In the genomic region with DNA sequence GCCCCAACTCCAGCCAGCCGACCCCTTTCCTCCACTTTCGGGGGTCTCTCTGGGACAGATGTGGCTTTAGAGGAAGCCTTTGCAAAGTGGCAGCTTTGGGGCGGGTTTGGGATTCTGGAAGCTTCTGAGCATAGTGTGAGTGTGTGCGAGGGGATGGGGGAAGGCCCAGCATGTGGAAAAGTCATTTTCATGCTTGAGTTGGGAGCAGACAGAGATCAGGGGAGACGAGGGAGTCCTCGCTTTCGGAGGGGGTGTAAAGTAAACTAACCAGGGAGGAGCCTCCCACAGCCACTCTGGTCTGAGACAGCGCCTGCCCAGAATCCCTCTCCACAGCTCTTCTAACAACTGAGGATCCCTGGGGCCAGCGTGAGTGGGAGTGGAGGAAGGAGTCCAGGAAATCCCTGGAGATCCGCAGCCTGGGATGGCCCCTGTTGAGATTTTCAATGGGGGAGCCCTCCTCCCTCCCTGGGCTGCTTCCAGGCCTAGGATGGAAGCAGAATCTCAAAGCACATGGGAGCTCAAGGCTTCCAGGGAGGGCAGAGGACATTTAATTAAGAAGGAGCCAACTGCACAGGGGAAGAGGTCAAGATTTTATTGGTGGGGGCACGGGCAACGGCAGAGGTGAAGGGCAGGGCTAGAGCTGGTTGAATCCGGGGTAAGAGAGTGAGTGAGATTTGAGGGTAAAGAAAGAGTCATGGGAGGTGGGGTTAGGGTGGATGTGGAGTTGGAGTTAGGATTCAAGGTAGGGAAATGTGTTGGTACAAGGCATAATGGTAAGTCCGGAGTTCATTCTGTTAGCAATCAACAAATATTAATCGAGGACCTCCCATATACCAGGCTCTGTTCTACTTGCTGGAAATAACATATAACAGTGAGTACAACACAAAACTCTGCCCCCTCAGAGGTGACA, we compare ENCODE assay signal across 15 cellular contexts.
DNase-seq lines count a peak whose midpoint lies in the region; ATAC-seq and TF ChIP-seq lines count a peak whose summit lies in the region.
"Had no signal": no experiment of that assay in that cellular context is flagged by ENCODE, and none has a peak within 500 bp of the region (broad histone marks: within the 10 kb centered on the region; RNA-seq: fewer than 3 reads in every experiment).

No MANE protein-coding gene starts in this region.

- TF ChIP-seq CTCF in HEK293 (tag by site-specific recombination; IDR thresholded peaks at IDR 0.05) (no peak), esophagus muscularis mucosa (IDR thresholded peaks at IDR 0.05) (no peak), mesothelial cell of epicardium (IDR thresholded peaks at IDR 0.05; ENCODE audit: unreplicated experiment) (no peak), stomach (IDR thresholded peaks at IDR 0.05) (no peak)

- H3K4me1 ChIP-seq in HEK293 (ENCODE audit: control insufficient read depth, insufficient read depth, low read length) (peaks cover 22% of the 10 kb centered on the region), esophagus muscularis mucosa (peaks cover 14 to 41% (median 33%) of the 10 kb centered on the region in 4 donors), stomach (peaks cover 23 to 59% (median 39%) of the 10 kb centered on the region in 4 donors)

- TF ChIP-seq EP300 in esophagus muscularis mucosa (IDR thresholded peaks at IDR 0.05) (no peak), stomach (IDR thresholded peaks at IDR 0.05) (no peak)

- WGBS in esophagus muscularis mucosa: 41% methylated on average over 15 of the region's 15 CpGs
- WGBS in stomach, 5 donors: 45 to 53% (median 47%) methylated on average over 14 to 15 of the region's 15 CpGs

- H3K4me3 Mint-ChIP-seq in mesothelial cell of epicardium: peak overlapping the region; percentile 40
- H3K4me3 Mint-ChIP-seq: activated CD4-positive, alpha-beta memory T cell treated with anti-CD3 and anti-CD28 coated beads for 36 hours; activated naive CD4-positive, alpha-beta T cell treated with anti-CD3 and anti-CD28 coated beads for 36 hours; T-helper 1 cell treated with Interleukin-12 subunit alpha and Interleukin-12 subunit beta and Interleukin-4 antibody, amounts not matched to agents 30 μg/mL and 1 μg/mL, for 36 hours had no signal

- no peaks in the 10 kb centered on the region for H3K27me3 Mint-ChIP-seq in mesothelial cell of epicardium (ENCODE audit: low read depth)

- H3K4me3 ChIP-seq in HEK293 (ENCODE audit: low read depth, low read length) (no peak overlapping the region), esophagus muscularis mucosa (peak overlapping the region; percentile 31 to 46 (median 37)), stomach (peak overlapping the region in 2 of 4 donors; percentile 24 to 33)

- POLR2A ChIA-PET in HEK293 (lab: Yijun Ruan, JAX): interaction anchor here (0.6 to 1.5 kb wide), 5 partner anchors 13 to 143 kb away, joined by 3 to 7 read pairs (median 3); no protein-coding TSS in a partner anchor

- peaks cover 64% of the 10 kb centered on the region for H3K4me1 Mint-ChIP-seq in mesothelial cell of epicardium

- H3K27ac ChIP-seq in HEK293 (ENCODE audit: extremely low read depth, low read depth, low read length) (peak overlapping the region; percentile 42), esophagus muscularis mucosa (replicated peaks in 1 of 4) (peak overlapping the region; percentile 44 to 69 (median 55)), stomach (peak overlapping the region in 4 of 5 donors; percentile 1 to 75 (median 50))
- H3K27ac ChIP-seq: spleen had no signal

- intact Hi-C loops in esophagus muscularis mucosa (cut with DNase I): no loop called here
- intact Hi-C loops in stomach (cut with DNase I; ENCODE audit: low total_unique reads): no loop called here

- TF ChIP-seq POLR2A in esophagus muscularis mucosa (IDR thresholded peaks at IDR 0.05; ENCODE audit: low read depth): no peak
- no peak for TF ChIP-seq POLR2A in stomach (IDR thresholded peaks at IDR 0.05)

- H3K36me3 ChIP-seq in HEK293 (ENCODE audit: control insufficient read depth in 2 of 2, insufficient read depth in 1 of 2, low read length in 2 of 2) (no peaks in the 10 kb centered on the region), esophagus muscularis mucosa (no peaks in the 10 kb centered on the region), stomach (no peaks in the 10 kb centered on the region)
- H3K36me3 ChIP-seq: spleen had no signal

- no peak; the same call in 2 of the 3 replicates for ATAC-seq in SK-N-SH treated with all-trans-retinoic acid at 6 μM for 48 hours

- H3K36me3 Mint-ChIP-seq in mesothelial cell of epicardium: no peaks in the 10 kb centered on the region
- H3K36me3 Mint-ChIP-seq: activated CD4-positive, alpha-beta memory T cell treated with anti-CD3 and anti-CD28 coated beads for 36 hours had no signal

- DNase-seq in esophagus muscularis mucosa (ENCODE audit: extremely low spot score): no peak
- peak in 1 of 2 experiments; percentile 60 for DNase-seq in mesothelial cell of epicardium (ENCODE audit: low spot score in 2 of 2, unreplicated experiment in 2 of 2)
- DNase-seq in stomach: no peak
- no peak for DNase-seq in NCI-H1105 (lab: John Stamatoyannopoulos, UW)
- no peak for DNase-seq in NCI-H146 treated with DMSO at 0.1 percent for 48 hours (lab: John Stamatoyannopoulos, UW; ENCODE audit: unreplicated experiment)
- DNase-seq in NAMALWA (ENCODE audit: low spot score): no peak
- DNase-seq: activated CD4-positive, alpha-beta memory T cell treated with anti-CD3 and anti-CD28 coated beads for 36 hours; activated naive CD4-positive, alpha-beta T cell treated with anti-CD3 and anti-CD28 coated beads for 36 hours; midbrain; PC-3; spleen had no signal

- H3K27me3 ChIP-seq in esophagus muscularis mucosa (peaks cover 0 to 5% (median 0%) of the 10 kb centered on the region in 4 donors), stomach (peaks cover 0 to 18% (median 11%) of the 10 kb centered on the region in 3 donors)

- peak overlapping the region; percentile 96 for H3K27ac Mint-ChIP-seq in mesothelial cell of epicardium
- H3K27ac Mint-ChIP-seq: activated CD4-positive, alpha-beta memory T cell treated with anti-CD3 and anti-CD28 coated beads for 36 hours; activated naive CD4-positive, alpha-beta T cell treated with anti-CD3 and anti-CD28 coated beads for 36 hours; B cell; T-helper 1 cell treated with Interleukin-12 subunit alpha and Interleukin-12 subunit beta and Interleukin-4 antibody, amounts not matched to agents 30 μg/mL and 1 μg/mL, for 36 hours had no signal

- H3K9me3 Mint-ChIP-seq in mesothelial cell of epicardium: no peaks in the 10 kb centered on the region
- H3K9me3 Mint-ChIP-seq: activated CD4-positive, alpha-beta memory T cell treated with anti-CD3 and anti-CD28 coated beads for 36 hours; activated naive CD4-positive, alpha-beta T cell treated with anti-CD3 and anti-CD28 coated beads for 36 hours; T-helper 1 cell treated with Interleukin-12 subunit alpha and Interleukin-12 subunit beta and Interleukin-4 antibody, amounts not matched to agents 30 μg/mL and 1 μg/mL, for 36 hours had no signal

- CTCF ChIA-PET in HEK293 (lab: Yijun Ruan, JAX): interaction anchor here (0.5 to 8.7 kb wide), 30 partner anchors 8 to 291 kb away, joined by 3 to 86 read pairs (median 3); no protein-coding TSS in a partner anchor

- H3K9me3 ChIP-seq in HEK293 (ENCODE audit: control insufficient read depth, insufficient read depth, low read depth, low read length) (no peaks in the 10 kb centered on the region), esophagus muscularis mucosa (no peaks in the 10 kb centered on the region), stomach (no peaks in the 10 kb centered on the region)
- H3K9me3 ChIP-seq: spleen had no signal

TF ChIP-seq in HEK293, 187 proteins besides CTCF, POLR2A, EP300 and RAD21 (continues in another document):
- TF ChIP-seq ZNF585B (tag by site-specific recombination; IDR thresholded peaks at IDR 0.05) (no peak), ZNF623 (tag by site-specific recombination; IDR thresholded peaks at IDR 0.05) (no peak), ZNF37A (tag by site-specific recombination; IDR thresholded peaks at IDR 0.05) (no peak)

TF ChIP-seq in SK-N-SH treated with all-trans-retinoic acid at 6 μM for 48 hours, 23 proteins besides CTCF, POLR2A, EP300 and RAD21 (continues in another document):
- TF ChIP-seq ZNF70 (CRISPR knock-in tag; IDR thresholded peaks at IDR 0.05) (no peak), CSDC2 (CRISPR knock-in tag; IDR thresholded peaks at IDR 0.05) (no peak), TOX (CRISPR knock-in tag; IDR thresholded peaks at IDR 0.05; ENCODE audit: borderline replicate concordance) (no peak), PPARA (CRISPR knock-in tag; IDR thresholded peaks at IDR 0.05; ENCODE audit: borderline replicate concordance) (no peak), ZNF8 (CRISPR knock-in tag; IDR thresholded peaks at IDR 0.05) (no peak), ARNTL (CRISPR knock-in tag; IDR thresholded peaks at IDR 0.05; ENCODE audit: borderline replicate concordance, low read depth) (no peak), BACH2 (CRISPR knock-in tag; IDR thresholded peaks at IDR 0.05; ENCODE audit: borderline replicate concordance) (no peak), ZFP30 (CRISPR knock-in tag; IDR thresholded peaks at IDR 0.05) (no peak)
- TF ChIP-seq, protein P1, sequence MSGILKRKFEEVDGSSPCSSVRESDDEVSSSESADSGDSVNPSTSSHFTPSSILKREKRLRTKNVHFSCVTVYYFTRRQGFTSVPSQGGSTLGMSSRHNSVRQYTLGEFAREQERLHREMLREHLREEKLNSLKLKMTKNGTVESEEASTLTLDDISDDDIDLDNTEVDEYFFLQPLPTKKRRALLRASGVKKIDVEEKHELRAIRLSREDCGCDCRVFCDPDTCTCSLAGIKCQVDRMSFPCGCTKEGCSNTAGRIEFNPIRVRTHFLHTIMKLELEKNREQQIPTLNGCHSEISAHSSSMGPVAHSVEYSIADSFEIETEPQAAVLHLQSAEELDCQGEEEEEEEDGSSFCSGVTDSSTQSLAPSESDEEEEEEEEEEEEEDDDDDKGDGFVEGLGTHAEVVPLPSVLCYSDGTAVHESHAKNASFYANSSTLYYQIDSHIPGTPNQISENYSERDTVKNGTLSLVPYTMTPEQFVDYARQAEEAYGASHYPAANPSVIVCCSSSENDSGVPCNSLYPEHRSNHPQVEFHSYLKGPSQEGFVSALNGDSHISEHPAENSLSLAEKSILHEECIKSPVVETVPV (CRISPR knock-in tag; IDR thresholded peaks at IDR 0.05): no peak
- TF ChIP-seq, protein P2, sequence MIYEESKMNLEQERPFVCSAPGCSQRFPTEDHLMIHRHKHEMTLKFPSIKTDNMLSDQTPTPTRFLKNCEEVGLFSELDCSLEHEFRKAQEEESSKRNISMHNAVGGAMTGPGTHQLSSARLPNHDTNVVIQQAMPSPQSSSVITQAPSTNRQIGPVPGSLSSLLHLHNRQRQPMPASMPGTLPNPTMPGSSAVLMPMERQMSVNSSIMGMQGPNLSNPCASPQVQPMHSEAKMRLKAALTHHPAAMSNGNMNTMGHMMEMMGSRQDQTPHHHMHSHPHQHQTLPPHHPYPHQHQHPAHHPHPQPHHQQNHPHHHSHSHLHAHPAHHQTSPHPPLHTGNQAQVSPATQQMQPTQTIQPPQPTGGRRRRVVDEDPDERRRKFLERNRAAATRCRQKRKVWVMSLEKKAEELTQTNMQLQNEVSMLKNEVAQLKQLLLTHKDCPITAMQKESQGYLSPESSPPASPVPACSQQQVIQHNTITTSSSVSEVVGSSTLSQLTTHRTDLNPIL (CRISPR knock-in tag; IDR thresholded peaks at IDR 0.05; ENCODE audit: low read depth): no peak
